In the genomic region with DNA sequence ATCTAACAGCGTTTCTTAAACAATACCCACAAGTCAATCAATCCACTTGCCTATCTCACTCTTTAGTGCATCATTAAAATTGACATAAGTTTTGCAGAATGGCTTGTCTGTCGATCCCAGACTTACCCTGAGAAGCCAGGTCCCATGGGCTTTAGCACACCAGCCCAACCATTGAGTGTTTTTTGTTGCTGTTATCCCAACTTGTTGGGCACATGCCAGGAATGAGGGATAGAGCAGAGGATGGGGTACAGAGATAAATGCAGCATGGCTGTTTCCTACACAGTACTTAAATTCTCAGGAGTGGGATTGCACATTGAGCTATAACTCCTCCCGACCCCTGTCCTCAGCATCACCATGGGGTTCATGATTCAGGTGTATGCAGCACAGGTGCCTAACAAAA, we compare ENCODE assay signal across 34 cellular contexts.
"Had no signal": no experiment of that assay in that cellular context is flagged by ENCODE, and none has a peak within 500 bp of the region (broad histone marks: within the 10 kb centered on the region; RNA-seq: fewer than 3 reads in every experiment).

No MANE protein-coding gene starts in this region.

- ATAC-seq: activated naive CD4-positive, alpha-beta T cell treated with anti-CD3 and anti-CD28 coated beads, Interleukin-2, amount 50 U/mL, for 72 hours; activated T-cell treated with anti-CD3 and anti-CD28 coated beads, Interleukin-2, amount 50 U/mL, for 4 hours; body of pancreas; Right ventricle myocardium inferior; SK-N-SH treated with all-trans-retinoic acid at 6 μM for 48 hours had no signal

- DNase-seq: activated B cell treated with CpG ODN at 0.5 μM for 24 hours; activated CD4-positive, alpha-beta memory T cell treated with anti-CD3 and anti-CD28 coated beads for 36 hours; activated CD4-positive, alpha-beta T cell treated with anti-CD3 and anti-CD28 coated beads for 4 hours; activated CD4-positive, alpha-beta T cell treated with anti-CD3 and anti-CD28 coated beads, Interleukin-2, amount 50 U/mL, for 1 hour; activated CD4-positive, CD25-positive, alpha-beta regulatory T cell treated with anti-CD3 and anti-CD28 coated beads, Interleukin-2, amount 50 U/mL, for 72 hours; activated CD8-positive, alpha-beta memory T cell treated with anti-CD3 and anti-CD28 coated beads, Interleukin-2, amount 50 U/mL, for 4 hours; activated gamma-delta T cell treated with Interleukin-2 at 50 U/mL for 16 hours; activated naive CD4-positive, alpha-beta T cell treated with anti-CD3 and anti-CD28 coated beads for 36 hours; activated T-cell treated with anti-CD3 and anti-CD28 coated beads for 4 hours; activated T-cell treated with anti-CD3 and anti-CD28 coated beads, Interleukin-2, amount 50 U/mL, for 4 hours; adrenal gland; body of pancreas; caudate nucleus; cerebellar nuclear complex; cortex of kidney; MM.1S; MV-4-11; NCI-H1092; NCI-H1436 treated with DMSO at 0.1 percent for 48 hours; NCI-H1694 treated with DMSO at 0.1 percent for 48 hours; NCI-H2029; NCI-H2107; NCI-H446 treated with DMSO at 0.1 percent for 48 hours; NCI-H524; PC-9; SIG-M5; SW 1271; T-helper 1 cell; T-helper 2 cell; T-helper 9 cell had no signal

- FAIRE-seq: RCC 7860 had no signal
